In genomic region chr12:108438687-108439086, GRCh38 we compare ENCODE assay signal across 8 cellular contexts.
"Had no signal": no experiment of that assay in that cellular context is flagged by ENCODE, and none has a peak within 500 bp of the region (broad histone marks: within the 10 kb centered on the region; RNA-seq: fewer than 3 reads in every experiment).

No MANE protein-coding gene starts in this region.

- DNase-seq: GDM1, GF-D8 had no signal

- ATAC-seq: GM12878 had no signal

- H3K4me3 ChIP-seq: GM12878 had no signal

- FAIRE-seq: G401.6, GM12878, GM12891, GM12892, GM18507, GM19239 had no signal
